ENCODE assay signal across 19 cellular contexts in genomic region chr2:230895536-230896345, GRCh38. TPM values are rescaled to one million over a fixed set of nuclear protein-coding genes. Genes with fewer than 3 reads are reported as not detected.
DNase-seq lines count a peak whose midpoint lies in the region; ATAC-seq and TF ChIP-seq lines count a peak whose summit lies in the region.
"Had no signal": no experiment of that assay in that cellular context is flagged by ENCODE, and none has a peak within 500 bp of the region (broad histone marks: within the 10 kb centered on the region; RNA-seq: fewer than 3 reads in every experiment).

No MANE protein-coding gene starts in this region.

- peaks cover 12 to 56% (median 34%) of the 10 kb centered on the region in 6 donors for H3K4me1 ChIP-seq in spleen
- H3K4me1 ChIP-seq: suprapubic skin had no signal

- intact Hi-C loops in spleen (cut with DNase I; ENCODE audit: low total_unique reads), result no loop called here

- DNase-seq in activated CD4-positive, CD25-positive, alpha-beta regulatory T cell treated with anti-CD3 and anti-CD28 coated beads, Interleukin-2, amount 50 U/mL, for 72 hours, result peak; percentile 17
- DNase-seq in SW480 (ENCODE audit: low spot score), result peak; percentile 27
- peak; percentile 68 for DNase-seq in spleen
- no peak for DNase-seq in kidney glomerular epithelial cell (lab: John Stamatoyannopoulos, UW)
- DNase-seq in A172 (ENCODE audit: low spot score), result no peak
- no peak for DNase-seq in activated effector memory CD4-positive, alpha-beta T cell treated with anti-CD3 and anti-CD28 coated beads, Interleukin-2, amount 50 U/mL, for 16 hours
- DNase-seq: ACHN; activated CD4-positive, CD25-positive, alpha-beta regulatory T cell; activated T-cell treated with anti-CD3 and anti-CD28 coated beads, Interleukin-2, amount 50 U/mL, for 72 hours; anterior cingulate cortex; HFFc6; MG63; NCI-H2171 treated with DMSO at 0.1 percent for 48 hours had no signal

- no peak overlapping the region for H3K4me3 ChIP-seq in spleen
- H3K4me3 ChIP-seq: MG63, ovary, suprapubic skin had no signal

- TF ChIP-seq POLR2A in spleen (IDR thresholded peaks at IDR 0.05), result no peak

- no peak for TF ChIP-seq CTCF in spleen (IDR thresholded peaks at IDR 0.05 in 8 of 11, conservative IDR thresholded peaks at IDR 0.05 in 3 of 11)

- H3K36me3 ChIP-seq in spleen, result no peaks in the 10 kb centered on the region
- H3K36me3 ChIP-seq: MG63, ovary, suprapubic skin had no signal

- no peaks in the 10 kb centered on the region for H3K27me3 ChIP-seq in layer of hippocampus (ENCODE audit: control insufficient read depth, insufficient read depth, low read length)
- peaks cover 0 to 6% (median 0%) of the 10 kb centered on the region in 7 donors for H3K27me3 ChIP-seq in spleen (replicated peaks in 1 of 7)
- H3K27me3 ChIP-seq: MG63, ovary had no signal

- 63 to 73% (median 64%) methylated on average over 6 of the region's 6 CpGs for WGBS in spleen, 5 donors

- H3K9me3 ChIP-seq in spleen, result no peaks in the 10 kb centered on the region
- H3K9me3 ChIP-seq: MG63, ovary, suprapubic skin had no signal

- H3K27ac ChIP-seq in layer of hippocampus (ENCODE audit: low read depth, low read length), result peak overlapping the region; percentile 23
- no peak overlapping the region for H3K27ac ChIP-seq in spleen
- H3K27ac ChIP-seq: ovary, suprapubic skin had no signal

- ATAC-seq in activated CD4-positive, CD25-positive, alpha-beta regulatory T cell treated with anti-CD3 and anti-CD28 coated beads, Interleukin-2, amount 50 U/mL, for 24 hours, result no peak
- ATAC-seq: activated T-cell treated with anti-CD3 and anti-CD28 coated beads, Interleukin-2, amount 50 U/mL, for 72 hours; SK-N-SH treated with all-trans-retinoic acid at 6 μM for 48 hours had no signal

RNA-seq across cellular contexts. Expression of gene GPR55, which starts 29.3 kb away (rescaled TPM):
- total RNA-seq in spleen, result 1 to 10 TPM; 2.5 to 6.8 (median 5.2) TPM
- 1 to 10 TPM in 2 of 3 donors, under 1 TPM in 1; 0.86 to 2.0 (median 1.7) TPM for polyA plus RNA-seq in spleen
- 0.24 TPM in 1 of 2 replicates, not detected in the other for total RNA-seq in A172 (2014; rRNA removed; shearing (Covaris generic))
- total RNA-seq: dermis microvascular lymphatic vessel endothelial cell, HFFc6 had no signal

RNA-seq across cellular contexts. Expression of gene ITM2C, which starts 31.0 kb away (rescaled TPM):
- total RNA-seq in spleen, result 100 to 1,000 TPM in 2 of 7 donors, 10 to 100 TPM in 5; 58.5 to 150 (median 87.6) TPM
- polyA plus RNA-seq in spleen, result 100 to 1,000 TPM in 2 of 3 donors, 10 to 100 TPM in 1; 97.5 to 148 (median 108) TPM
- 52.0 and 53.4 TPM in 2 replicates for total RNA-seq in A172 (2014; rRNA removed; shearing (Covaris generic))

Comparison
In these comparisons a context has a peak if more than half of its experiments do, and no peak if none do; other contexts are left out.
1. DNase-seq: peak in activated CD4-positive, CD25-positive, alpha-beta regulatory T cell treated with anti-CD3 and anti-CD28 coated beads, Interleukin-2, amount 50 U/mL, for 72 hours (single experiment), SW480 (single experiment) and spleen (single experiment); none in kidney glomerular epithelial cell (single experiment), A172 (single experiment) and activated effector memory CD4-positive, alpha-beta T cell treated with anti-CD3 and anti-CD28 coated beads, Interleukin-2, amount 50 U/mL, for 16 hours (single experiment).